8 cellular contexts compared by ENCODE assay signal in the genomic region with DNA sequence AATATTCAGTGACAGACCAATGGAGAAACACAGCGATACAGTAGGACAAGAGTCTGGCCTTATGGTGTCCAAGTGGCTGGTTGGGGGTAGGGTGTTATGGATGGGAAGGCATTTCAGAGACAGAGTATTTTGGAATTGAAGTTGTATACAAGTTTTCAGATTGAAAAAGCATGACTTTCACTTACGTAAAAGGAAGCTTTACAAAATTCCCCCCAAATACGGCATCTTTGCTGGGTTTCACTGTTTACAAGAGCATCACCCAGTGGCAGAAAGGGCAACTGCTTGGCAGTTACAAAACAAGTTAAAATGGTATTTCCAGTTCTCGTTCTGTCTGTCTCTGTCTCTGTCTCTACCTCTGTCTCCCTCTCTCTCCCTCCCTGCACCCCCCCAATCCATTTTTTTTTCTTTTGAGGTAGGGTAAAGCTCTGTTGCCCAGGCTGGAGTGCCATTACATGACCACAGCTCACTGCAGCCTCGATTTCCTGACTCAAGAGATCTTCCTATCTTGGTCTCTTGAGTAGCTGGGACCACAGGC.
DNase-seq lines count a peak whose midpoint lies in the region; ATAC-seq and TF ChIP-seq lines count a peak whose summit lies in the region.

No MANE protein-coding gene starts in this region.

- intact Hi-C loops in left ventricle myocardium superior (cut with micrococcal nuclease), result no loop called here

- H3K27ac ChIP-seq in VCaP (no peak overlapping the region), tibial nerve (peak overlapping the region in 1 of 4 donors; percentile 12)

- no peaks in the 10 kb centered on the region for H3K36me3 ChIP-seq in tibial nerve

- H3K4me1 ChIP-seq in tibial nerve, result no peaks in the 10 kb centered on the region

- no peaks in the 10 kb centered on the region for H3K27me3 ChIP-seq in tibial nerve

- no peak for TF ChIP-seq EP300 in tibial nerve (IDR thresholded peaks at IDR 0.05)

- H3K9me3 ChIP-seq in tibial nerve, result no peaks in the 10 kb centered on the region

- ATAC-seq in activated CD4-positive, CD25-positive, alpha-beta regulatory T cell treated with anti-CD3 and anti-CD28 coated beads, Interleukin-2, amount 50 U/mL, for 24 hours, result peak; percentile 38 to 49
- ATAC-seq in GM21447 (IDR thresholded peaks at IDR 0.05; ENCODE audit: unreplicated experiment) (peak; percentile 38), left ventricle myocardium superior (peak; percentile 34)

- WGBS in tibial nerve, 2 donors, result 42 to 44% methylated on average over 5 of the region's 5 CpGs

- no peak for DNase-seq in activated CD4-positive, CD25-positive, alpha-beta regulatory T cell treated with anti-CD3 and anti-CD28 coated beads, Interleukin-2, amount 50 U/mL, for 72 hours
- DNase-seq in HuH-7.5 (ENCODE audit: low spot score), result peak; percentile 20
- no peak for DNase-seq in left ventricle myocardium superior
- peak in 1 of 2 donors; percentile 10 for DNase-seq in tibial nerve (ENCODE audit: low spot score in 2 of 2)
- DNase-seq in NCI-H2107 (lab: John Stamatoyannopoulos, UW), result no peak

- TF ChIP-seq POLR2A in tibial nerve (IDR thresholded peaks at IDR 0.05), result no peak

- peak; percentile 87 for TF ChIP-seq CTCF in VCaP (conservative IDR thresholded peaks at IDR 0.05)
- peak; percentile 52 to 79 (median 61) for TF ChIP-seq CTCF in tibial nerve (IDR thresholded peaks at IDR 0.05)

- no peak overlapping the region for H3K4me3 ChIP-seq in tibial nerve
